15 cellular contexts compared by ENCODE assay signal in the genomic region with DNA sequence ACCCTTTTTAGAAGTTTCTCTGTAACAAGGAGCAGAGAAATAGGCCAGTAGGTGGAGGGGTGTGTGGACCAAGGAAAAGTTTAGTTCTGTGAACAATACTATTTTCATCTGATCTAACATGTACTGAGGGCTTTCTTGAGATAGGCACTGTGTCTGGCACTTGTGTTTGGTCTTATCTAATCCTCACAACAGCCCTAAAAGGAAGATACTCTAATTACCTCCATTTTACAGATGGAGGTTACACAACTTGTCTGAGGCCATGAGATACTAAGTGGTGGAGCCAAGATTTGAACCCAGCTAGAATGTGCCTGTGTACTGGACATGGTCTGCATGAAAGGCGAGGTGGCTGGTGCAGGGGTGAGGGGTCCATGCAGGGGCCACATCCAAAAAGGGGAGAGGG. TPM values are rescaled to one million over a fixed set of nuclear protein-coding genes. Genes with fewer than 3 reads are reported as not detected.
A peak's percentile ranks its signal among the peaks of the same experiment; 100 is the strongest.
DNase-seq lines count a peak whose midpoint lies in the region; ATAC-seq and TF ChIP-seq lines count a peak whose summit lies in the region.
"Had no signal": no experiment of that assay in that cellular context is flagged by ENCODE, and none has a peak within 500 bp of the region (broad histone marks: within the 10 kb centered on the region; RNA-seq: fewer than 3 reads in every experiment).

No MANE protein-coding gene starts in this region.

- no peaks in the 10 kb centered on the region for H3K27me3 Mint-ChIP-seq in CD4-positive, alpha-beta memory T cell
- H3K27me3 Mint-ChIP-seq in IgD-negative memory B cell (no peaks in the 10 kb centered on the region), natural killer cell (ENCODE audit: low read depth in 2 of 2) (no peaks in the 10 kb centered on the region)
- peaks cover under 1% of the 10 kb centered on the region for H3K27me3 Mint-ChIP-seq in activated naive CD8-positive, alpha-beta T cell treated with anti-CD3 and anti-CD28 coated beads, Interleukin-2, amount 50 U/mL, for 24 hours

- H3K36me3 Mint-ChIP-seq in CD4-positive, alpha-beta memory T cell: peaks cover 24 to 28% of the 10 kb centered on the region in 2 donors
- H3K36me3 Mint-ChIP-seq in IgD-negative memory B cell (peaks cover 10% of the 10 kb centered on the region), natural killer cell (no peaks in the 10 kb centered on the region)
- H3K36me3 Mint-ChIP-seq in activated naive CD8-positive, alpha-beta T cell treated with anti-CD3 and anti-CD28 coated beads, Interleukin-2, amount 50 U/mL, for 24 hours (ENCODE audit: low read depth): no peaks in the 10 kb centered on the region

- DNase-seq in CD4-positive, alpha-beta memory T cell: no peak
- DNase-seq in activated naive CD8-positive, alpha-beta T cell treated with anti-CD3 and anti-CD28 coated beads, Interleukin-2, amount 50 U/mL, for 24 hours: no peak
- no peak for DNase-seq in natural killer cell
- DNase-seq in NCI-H510A treated with DMSO at 0.1 percent for 48 hours (lab: John Stamatoyannopoulos, UW): no peak
- DNase-seq in cardiac septum (ENCODE audit: low spot score): no peak
- no peak for DNase-seq in NCI-H2029 treated with DMSO at 0.1 percent for 48 hours (lab: John Stamatoyannopoulos, UW)
- no peak for DNase-seq in AML-193 (lab: John Stamatoyannopoulos, UW)
- DNase-seq: activated CD4-positive, alpha-beta T cell treated with anti-CD3 and anti-CD28 coated beads for 4 hours; activated gamma-delta T cell treated with Interleukin-2 at 50 U/mL for 16 hours; heart right ventricle; left cardiac atrium; NCI-H446; right cardiac atrium; stimulated activated CD4-positive, alpha-beta T cell treated with anti-CD3 and anti-CD28 coated beads, Interleukin-4, amount 100 ng/mL, for 1 hour had no signal

- peak overlapping the region; percentile 35 for H3K27ac ChIP-seq in CD4-positive, alpha-beta memory T cell (ENCODE audit: low read depth, low read length)

- peaks cover 0 to 1% (median 0%) of the 10 kb centered on the region in 8 donors for H3K9me3 Mint-ChIP-seq in CD4-positive, alpha-beta memory T cell
- no peaks in the 10 kb centered on the region for H3K9me3 Mint-ChIP-seq in IgD-negative memory B cell
- no peaks in the 10 kb centered on the region for H3K9me3 Mint-ChIP-seq in activated naive CD8-positive, alpha-beta T cell treated with anti-CD3 and anti-CD28 coated beads, Interleukin-2, amount 50 U/mL, for 24 hours
- H3K9me3 Mint-ChIP-seq in natural killer cell: no peaks in the 10 kb centered on the region

- H3K9me3 ChIP-seq in CD4-positive, alpha-beta memory T cell (ENCODE audit: control insufficient read depth in 1 of 2, low read length in 2 of 2): no peaks in the 10 kb centered on the region
- H3K9me3 ChIP-seq: heart right ventricle had no signal

- H3K27ac Mint-ChIP-seq in CD4-positive, alpha-beta memory T cell: peak overlapping the region; percentile 22 to 94 (median 93)
- peak overlapping the region; percentile 24 to 95 (median 67) for H3K27ac Mint-ChIP-seq in IgD-negative memory B cell
- peak overlapping the region; percentile 85 for H3K27ac Mint-ChIP-seq in activated naive CD8-positive, alpha-beta T cell treated with anti-CD3 and anti-CD28 coated beads, Interleukin-2, amount 50 U/mL, for 24 hours
- peak overlapping the region; percentile 72 to 86 for H3K27ac Mint-ChIP-seq in natural killer cell

- intact Hi-C loops in CD4-positive, alpha-beta memory T cell (cut with micrococcal nuclease): no loop called here
- intact Hi-C loops in natural killer cell (cut with micrococcal nuclease) (no loop called here), cardiac septum (cut with DNase I) (no loop called here)

- no peak for ATAC-seq in activated naive CD8-positive, alpha-beta T cell treated with anti-CD3 and anti-CD28 coated beads, Interleukin-2, amount 50 U/mL, for 24 hours
- no peak for ATAC-seq in natural killer cell
- ATAC-seq: right cardiac atrium had no signal

- no peak overlapping the region for H3K4me3 ChIP-seq in CD4-positive, alpha-beta memory T cell (ENCODE audit: low read length in 2 of 2)

- TF ChIP-seq CTCF in natural killer cell (IDR thresholded peaks at IDR 0.05): no peak

- H3K36me3 ChIP-seq in CD4-positive, alpha-beta memory T cell (ENCODE audit: insufficient read depth, low read length): peaks cover 7% of the 10 kb centered on the region

- H3K4me1 ChIP-seq in CD4-positive, alpha-beta memory T cell (ENCODE audit: insufficient read depth, low read length): peaks cover 47% of the 10 kb centered on the region

- H3K27me3 ChIP-seq in CD4-positive, alpha-beta memory T cell (ENCODE audit: insufficient read depth, low read length): no peaks in the 10 kb centered on the region
- H3K27me3 ChIP-seq: heart right ventricle had no signal

- POLR2A ChIA-PET in CD4-positive, alpha-beta memory T cell (lab: Charles Lee; ENCODE audit: partially characterized antibody): interaction anchor here (0.7 to 1.3 kb wide), 2 partner anchors 22 to 134 kb away, joined by 3 read pairs; partner anchors contain the start of genes TP53 and WRAP53

- H3K4me3 Mint-ChIP-seq in CD4-positive, alpha-beta memory T cell: peak overlapping the region in 7 of 8 donors; percentile 6 to 90 (median 66)
- peak overlapping the region in 3 of 4 donors; percentile 36 to 70 (median 53) for H3K4me3 Mint-ChIP-seq in IgD-negative memory B cell
- H3K4me3 Mint-ChIP-seq in activated naive CD8-positive, alpha-beta T cell treated with anti-CD3 and anti-CD28 coated beads, Interleukin-2, amount 50 U/mL, for 24 hours: no peak overlapping the region
- H3K4me3 Mint-ChIP-seq in natural killer cell: no peak overlapping the region

- CTCF ChIA-PET in CD4-positive, alpha-beta memory T cell (lab: Charles Lee; ENCODE audit: partially characterized antibody): interaction anchor here (1.0 to 1.7 kb wide), 2 partner anchors 30 to 39 kb away, joined by 4 to 5 read pairs; no protein-coding TSS in a partner anchor

- H3K4me1 Mint-ChIP-seq in CD4-positive, alpha-beta memory T cell: peaks cover 37 to 67% (median 52%) of the 10 kb centered on the region in 4 donors
- peaks cover 18 to 48% (median 36%) of the 10 kb centered on the region in 3 donors for H3K4me1 Mint-ChIP-seq in IgD-negative memory B cell
- H3K4me1 Mint-ChIP-seq in activated naive CD8-positive, alpha-beta T cell treated with anti-CD3 and anti-CD28 coated beads, Interleukin-2, amount 50 U/mL, for 24 hours: peaks cover 75% of the 10 kb centered on the region
- peaks cover 47 to 65% of the 10 kb centered on the region in 2 donors for H3K4me1 Mint-ChIP-seq in natural killer cell

RNA-seq across cellular contexts. Expression of gene TNFSF12, which starts 4.5 kb away (rescaled TPM):
- total RNA-seq in CD4-positive, alpha-beta memory T cell: 10 to 100 TPM; 45.1 to 52.2 TPM
- polyA plus RNA-seq in CD4-positive, alpha-beta memory T cell: 10 to 100 TPM; 45.8 to 72.8 TPM
- 45.1 TPM for polyA plus RNA-seq in IgD-negative memory B cell
- total RNA-seq in natural killer cell (10 to 100 TPM; 49.1 to 62.6 (median 60.3) TPM), cardiac septum (33.9 TPM)

RNA-seq across cellular contexts. Expression of gene TNFSF13, which starts 5.2 kb away (rescaled TPM):
- total RNA-seq in CD4-positive, alpha-beta memory T cell: 1 to 10 TPM; 2.9 to 3.8 TPM
- under 1 TPM in 1 of 2 donors, not detected in 1; 0.68 TPM for polyA plus RNA-seq in CD4-positive, alpha-beta memory T cell
- 5.1 TPM for polyA plus RNA-seq in IgD-negative memory B cell
- total RNA-seq in natural killer cell (10 to 100 TPM in 1 of 3 donors, 1 to 10 TPM in 2; 2.7 to 11.1 (median 2.7) TPM), cardiac septum (4.9 TPM)

RNA-seq across cellular contexts. Expression of gene SENP3, which starts 8.4 kb away (rescaled TPM):
- total RNA-seq in CD4-positive, alpha-beta memory T cell: 10 to 100 TPM; 37.7 to 40.1 TPM
- polyA plus RNA-seq in CD4-positive, alpha-beta memory T cell: 10 to 100 TPM; 13.1 to 15.5 TPM
- 19.0 TPM for polyA plus RNA-seq in IgD-negative memory B cell
- total RNA-seq in natural killer cell (10 to 100 TPM; 36.9 to 42.3 (median 39.1) TPM), cardiac septum (33.8 TPM)

RNA-seq across cellular contexts. Expression of gene CD68, which starts 26.1 kb away (rescaled TPM):
- total RNA-seq in CD4-positive, alpha-beta memory T cell: 10 to 100 TPM; 19.8 to 20.9 TPM
- polyA plus RNA-seq in CD4-positive, alpha-beta memory T cell: under 1 TPM in 1 of 2 donors, not detected in 1; 0.59 TPM
- 26.9 TPM for polyA plus RNA-seq in IgD-negative memory B cell
- total RNA-seq in natural killer cell (10 to 100 TPM in 2 of 3 donors, 1 to 10 TPM in 1; 1.4 to 24.7 (median 13.0) TPM), cardiac septum (11.4 TPM)

RNA-seq across cellular contexts. Expression of gene MPDU1, which starts 30.3 kb away (rescaled TPM):
- 10 to 100 TPM; 23.8 to 25.0 TPM for total RNA-seq in CD4-positive, alpha-beta memory T cell
- polyA plus RNA-seq in CD4-positive, alpha-beta memory T cell: 10 to 100 TPM; 41.7 to 50.1 TPM
- polyA plus RNA-seq in IgD-negative memory B cell: 37.9 TPM
- total RNA-seq in natural killer cell: 10 to 100 TPM; 26.3 to 29.2 (median 27.1) TPM
- 22.4 TPM for total RNA-seq in cardiac septum

Comparison
In these comparisons a context has a peak if more than half of its experiments do, and no peak if none do; other contexts are left out.
1. H3K4me3 Mint-ChIP-seq: peak in CD4-positive, alpha-beta memory T cell (7 of 8) and IgD-negative memory B cell (3 of 4); none in activated naive CD8-positive, alpha-beta T cell treated with anti-CD3 and anti-CD28 coated beads, Interleukin-2, amount 50 U/mL, for 24 hours (single experiment) and natural killer cell (single experiment).
2. Peak in every context shown above with its lines, with median percentiles within 50 percentile points of each other: H3K27ac Mint-ChIP-seq.